8 cellular contexts compared by ENCODE assay signal in genomic region chr9:111632051-111632450, GRCh38. TPM values are rescaled to one million over a fixed set of nuclear protein-coding genes. Genes with fewer than 3 reads are reported as not detected.
DNase-seq lines count a peak whose midpoint lies in the region; ATAC-seq and TF ChIP-seq lines count a peak whose summit lies in the region.

No MANE protein-coding gene starts in this region.

- WGBS in HUES64: 56% methylated on average over 5 of the region's 5 CpGs
- WGBS in body of pancreas, 2 donors: 7 to 11% methylated on average over 5 of the region's 5 CpGs

- H3K9ac ChIP-seq in HUES64 (ENCODE audit: low read depth, low read length): peak overlapping the region; percentile 94

- TF ChIP-seq POLR2A in body of pancreas (IDR thresholded peaks at IDR 0.05): no peak

- H3K36me3 ChIP-seq in HUES64 (ENCODE audit: insufficient read depth, low read length) (no peaks in the 10 kb centered on the region), body of pancreas (replicated peaks in 1 of 2; ENCODE audit: insufficient read depth in 1 of 2, low read depth in 2 of 2) (no peaks in the 10 kb centered on the region), mucosa of descending colon (ENCODE audit: low read depth) (no peaks in the 10 kb centered on the region)

- H3K27ac ChIP-seq in HUES64 (ENCODE audit: low read depth, low read length) (no peak overlapping the region; the same call in 1 of the 2 replicates), body of pancreas (peak overlapping the region in 3 of 4 donors; percentile 79 to 94 (median 92))

- intact Hi-C loops in body of pancreas (cut with DNase I) (no loop called here), mucosa of descending colon (cut with DNase I, micrococcal nuclease) (no loop called here)

- peaks cover 9% of the 10 kb centered on the region; the same call in 1 of the 2 replicates for H3K4me1 ChIP-seq in HUES64 (ENCODE audit: insufficient read depth, low read length)
- H3K4me1 ChIP-seq in body of pancreas: peaks cover 42% of the 10 kb centered on the region
- peaks cover 20% of the 10 kb centered on the region for H3K4me1 ChIP-seq in mucosa of descending colon (ENCODE audit: low read depth)

- ATAC-seq in body of pancreas (no peak), mucosa of descending colon (no peak), HG03342 (IDR thresholded peaks at IDR 0.05; ENCODE audit: unreplicated experiment) (no peak), GM21381 (IDR thresholded peaks at IDR 0.05; ENCODE audit: unreplicated experiment) (no peak), HG02938 (IDR thresholded peaks at IDR 0.05; ENCODE audit: unreplicated experiment) (no peak)

- DNase-seq in AG08395 (ENCODE audit: low spot score) (peak; percentile 29), body of pancreas (no peak), mucosa of descending colon (no peak), RPMI8226 (no peak)

- H3K27me3 ChIP-seq in HUES64 (ENCODE audit: insufficient read depth, low read length) (no peaks in the 10 kb centered on the region), body of pancreas (no peaks in the 10 kb centered on the region)

- no peak for TF ChIP-seq CTCF in body of pancreas (IDR thresholded peaks at IDR 0.05)
- TF ChIP-seq CTCF in mucosa of descending colon (IDR thresholded peaks at IDR 0.05): no peak

- H3K9me3 ChIP-seq in HUES64 (ENCODE audit: insufficient read depth, low read depth, low read length) (no peaks in the 10 kb centered on the region), body of pancreas (peaks cover 0 to 3% (median 0%) of the 10 kb centered on the region in 3 donors), mucosa of descending colon (no peaks in the 10 kb centered on the region)

- peak overlapping the region; percentile 75 for H3K4me3 ChIP-seq in HUES64 (ENCODE audit: low read length)
- peak overlapping the region; percentile 67 to 91 for H3K4me3 ChIP-seq in body of pancreas
- H3K4me3 ChIP-seq in mucosa of descending colon: peak overlapping the region; percentile 76

RNA-seq across cellular contexts. Expression of gene DNAJC25, which starts 0.9 kb away (rescaled TPM):
- polyA plus RNA-seq in HUES64 (2013, experiment 1 of 2): 7.3 TPM
- polyA plus RNA-seq in HUES64 (2013, experiment 2 of 2): 8.6 TPM
- total RNA-seq in body of pancreas (10 to 100 TPM in 1 of 2 donors, 1 to 10 TPM in 1; 4.2 to 21.1 TPM), mucosa of descending colon (1 to 10 TPM; 7.5 to 8.0 (median 7.7) TPM)

RNA-seq across cellular contexts. Expression of gene GNG10, which starts 29.4 kb away (rescaled TPM):
- 39.1 TPM for polyA plus RNA-seq in HUES64 (2013, experiment 1 of 2)
- 40.4 TPM for polyA plus RNA-seq in HUES64 (2013, experiment 2 of 2)
- total RNA-seq in body of pancreas (10 to 100 TPM in 1 of 2 donors, 1 to 10 TPM in 1; 5.9 to 16.6 TPM), mucosa of descending colon (10 to 100 TPM; 16.7 to 33.1 (median 24.6) TPM)

RNA-seq across cellular contexts. Expression of gene PTGR1, which starts 32.6 kb away (rescaled TPM):
- polyA plus RNA-seq in HUES64 (2013, experiment 1 of 2): 17.1 TPM
- 22.2 TPM for polyA plus RNA-seq in HUES64 (2013, experiment 2 of 2)
- total RNA-seq in body of pancreas (10 to 100 TPM in 1 of 2 donors, 1 to 10 TPM in 1; 8.2 to 18.9 TPM), mucosa of descending colon (10 to 100 TPM; 41.5 to 83.7 (median 48.7) TPM)
